ENCODE assay signal across 9 cellular contexts in the genomic region with DNA sequence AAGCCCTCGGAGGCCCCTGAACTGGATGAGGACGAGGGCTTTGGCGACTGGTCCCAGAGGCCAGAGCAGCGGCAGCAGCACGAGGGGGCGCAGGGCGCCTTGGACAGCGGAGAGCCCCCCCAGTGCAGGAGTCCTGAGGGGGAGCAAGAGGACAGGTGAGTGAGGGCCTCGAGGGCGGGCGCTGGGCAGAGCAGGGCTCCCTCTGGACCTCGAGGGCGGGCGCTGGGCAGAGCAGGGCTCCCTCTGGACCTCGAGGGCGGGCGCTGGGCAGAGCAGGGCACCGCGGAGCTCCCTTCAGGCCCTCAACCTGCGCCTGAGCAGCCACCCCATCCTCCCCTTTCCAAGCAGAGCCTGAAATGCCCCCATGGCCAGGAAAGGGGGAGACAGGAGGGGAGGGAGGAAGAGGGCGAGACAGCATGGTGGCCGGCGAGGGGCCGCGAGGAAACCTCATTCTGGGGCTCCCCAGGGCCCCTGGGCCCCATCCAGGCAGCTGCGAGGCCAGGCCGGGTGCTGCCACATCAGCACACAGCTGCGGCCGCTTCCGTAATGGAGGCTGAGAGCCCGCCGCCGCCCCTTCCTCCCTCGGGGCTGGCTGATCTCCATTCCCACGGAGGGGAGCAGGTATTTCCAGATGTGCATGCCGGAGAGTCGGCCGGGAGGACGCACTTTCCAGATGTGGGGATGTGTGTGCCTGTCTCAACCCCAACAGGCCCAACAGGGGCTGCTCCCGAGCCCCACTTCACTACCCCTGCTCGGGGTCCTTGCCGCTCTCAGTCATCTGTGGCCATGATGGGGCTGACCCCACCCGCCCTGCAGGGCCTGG. TPM values are rescaled to one million over a fixed set of nuclear protein-coding genes. Genes with fewer than 3 reads are reported as not detected.
DNase-seq lines count a peak whose midpoint lies in the region; ATAC-seq and TF ChIP-seq lines count a peak whose summit lies in the region.
"Had no signal": no experiment of that assay in that cellular context is flagged by ENCODE, and none has a peak within 500 bp of the region (broad histone marks: within the 10 kb centered on the region; RNA-seq: fewer than 3 reads in every experiment).

No MANE protein-coding gene starts in this region.

- no peak overlapping the region for H3K4me3 Mint-ChIP-seq in effector memory CD8-positive, alpha-beta T cell
- H3K4me3 Mint-ChIP-seq in WTC11: no peak overlapping the region

- CTCF ChIA-PET in WTC11 (lab: Charles Lee): interaction anchor here (0.5 to 3.8 kb wide), 92 partner anchors 9 to 417 kb away, joined by 3 to 159 read pairs (median 5); partner anchors contain the start of genes H19, IGF2, LSP1 and MRPL23

- H3K9me3 Mint-ChIP-seq in effector memory CD8-positive, alpha-beta T cell: no peaks in the 10 kb centered on the region
- no peaks in the 10 kb centered on the region for H3K9me3 Mint-ChIP-seq in WTC11

- H3K27me3 ChIP-seq in neutrophil: peaks cover 7% of the 10 kb centered on the region

- TF ChIP-seq CTCF in neutrophil (IDR thresholded peaks at IDR 0.05): no peak
- no peak for TF ChIP-seq CTCF in WTC11 (IDR thresholded peaks at IDR 0.05)

- H3K27me3 Mint-ChIP-seq in effector memory CD8-positive, alpha-beta T cell: no peaks in the 10 kb centered on the region
- no peaks in the 10 kb centered on the region; the same call in 1 of the 2 replicates for H3K27me3 Mint-ChIP-seq in WTC11 (ENCODE audit: low read depth)

- H3K36me3 Mint-ChIP-seq in effector memory CD8-positive, alpha-beta T cell (ENCODE audit: insufficient read depth): peaks cover 21% of the 10 kb centered on the region
- no peaks in the 10 kb centered on the region for H3K36me3 Mint-ChIP-seq in WTC11

- no peaks in the 10 kb centered on the region for H3K9me3 ChIP-seq in neutrophil

- peaks cover 98% of the 10 kb centered on the region for H3K36me3 ChIP-seq in neutrophil

- POLR2A ChIA-PET in WTC11 (lab: Charles Lee): interaction anchor here (0.6 to 1.0 kb wide), 2 partner anchors 120 to 255 kb away, joined by 3 read pairs; no protein-coding TSS in a partner anchor

- peaks cover 39 to 60% of the 10 kb centered on the region in 2 experiments for H3K4me1 ChIP-seq in neutrophil (ENCODE audit: control insufficient read depth in 1 of 2, insufficient read depth in 1 of 2, low read depth in 1 of 2, low read length in 1 of 2)

- peak; percentile 18 for ATAC-seq in HG02870 (IDR thresholded peaks at IDR 0.05; ENCODE audit: unreplicated experiment)
- peak; percentile 17 for ATAC-seq in effector memory CD8-positive, alpha-beta T cell (replicated peaks)
- no peak for ATAC-seq in WTC11
- ATAC-seq in GM19463 (IDR thresholded peaks at IDR 0.05; ENCODE audit: unreplicated experiment): no peak

- DNase-seq in AG20443 (ENCODE audit: low spot score): peak; percentile 11
- no peak for DNase-seq in effector memory CD8-positive, alpha-beta T cell
- no peak for DNase-seq in WTC11 (ENCODE audit: low spot score)
- no peak for DNase-seq in NCI-H2107 (lab: John Stamatoyannopoulos, UW)
- no peak for DNase-seq in SHP77 treated with DMSO at 0.1 percent for 48 hours (lab: John Stamatoyannopoulos, UW)

- H3K27ac ChIP-seq in neutrophil: peak overlapping the region; percentile 64

- no peak overlapping the region for H3K4me3 ChIP-seq in neutrophil (ENCODE audit: low read depth in 1 of 2, low read length in 1 of 2)

- H3K4me1 Mint-ChIP-seq in effector memory CD8-positive, alpha-beta T cell (ENCODE audit: low read depth in 2 of 2): peaks cover 17% of the 10 kb centered on the region in 2 donors
- H3K4me1 Mint-ChIP-seq in WTC11: no peaks in the 10 kb centered on the region

- H3K27ac Mint-ChIP-seq in effector memory CD8-positive, alpha-beta T cell: no peak overlapping the region
- H3K27ac Mint-ChIP-seq in WTC11: no peak overlapping the region

TF ChIP-seq in WTC11, 78 proteins besides CTCF, POLR2A, EP300 and RAD21:
- TF ChIP-seq NFE2L1 (CRISPR knock-in tag; IDR thresholded peaks at IDR 0.05) (no peak), KAT7 (CRISPR knock-in tag; IDR thresholded peaks at IDR 0.05; ENCODE audit: borderline replicate concordance) (no peak), FOXK1 (CRISPR knock-in tag; IDR thresholded peaks at IDR 0.05) (no peak), ZNF396 (CRISPR knock-in tag; IDR thresholded peaks at IDR 0.05; ENCODE audit: borderline replicate concordance) (no peak), NR3C1 (CRISPR knock-in tag; conservative IDR thresholded peaks at IDR 0.05; ENCODE audit: low read depth) (no peak), ETV6 (CRISPR knock-in tag; IDR thresholded peaks at IDR 0.05) (no peak), EMX1 (CRISPR knock-in tag; IDR thresholded peaks at IDR 0.05) (no peak), TEAD4 (CRISPR knock-in tag; IDR thresholded peaks at IDR 0.05) (no peak), PREB (CRISPR knock-in tag; IDR thresholded peaks at IDR 0.05; ENCODE audit: borderline replicate concordance) (no peak)
- TF ChIP-seq, protein P1, sequence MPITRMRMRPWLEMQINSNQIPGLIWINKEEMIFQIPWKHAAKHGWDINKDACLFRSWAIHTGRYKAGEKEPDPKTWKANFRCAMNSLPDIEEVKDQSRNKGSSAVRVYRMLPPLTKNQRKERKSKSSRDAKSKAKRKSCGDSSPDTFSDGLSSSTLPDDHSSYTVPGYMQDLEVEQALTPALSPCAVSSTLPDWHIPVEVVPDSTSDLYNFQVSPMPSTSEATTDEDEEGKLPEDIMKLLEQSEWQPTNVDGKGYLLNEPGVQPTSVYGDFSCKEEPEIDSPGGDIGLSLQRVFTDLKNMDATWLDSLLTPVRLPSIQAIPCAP (CRISPR knock-in tag; IDR thresholded peaks at IDR 0.05): no peak

RNA-seq across cellular contexts. Expression of gene PRR33, which starts 10.0 kb away (rescaled TPM):
- not detected in 3 replicates for total RNA-seq in WTC11 (2021)
- total RNA-seq: dermis microvascular lymphatic vessel endothelial cell had no signal

RNA-seq across cellular contexts. Expression of gene LSP1, which starts 28.8 kb away (rescaled TPM):
- 0.77 to 1.7 TPM (median 1.0 TPM) in 3 replicates for total RNA-seq in WTC11 (2021)

RNA-seq across cellular contexts. Expression of gene TNNT3, which starts 37.9 kb away (rescaled TPM):
- total RNA-seq in WTC11 (2021): not detected in 3 replicates
- total RNA-seq: dermis microvascular lymphatic vessel endothelial cell had no signal

RNA-seq across cellular contexts. Expression of gene TNNI2, which starts 42.9 kb away (rescaled TPM):
- 0.41 TPM in 1 of 3 replicates, not detected in the others for total RNA-seq in WTC11 (2021)
- total RNA-seq: dermis microvascular lymphatic vessel endothelial cell had no signal

RNA-seq across cellular contexts. Expression of gene SYT8, which starts 46.9 kb away (rescaled TPM):
- 0.37 TPM in 1 of 3 replicates, not detected in the others for total RNA-seq in WTC11 (2021)

Comparison
In these comparisons a context has a peak if more than half of its experiments do, and no peak if none do; other contexts are left out.
1. ATAC-seq: peak in HG02870 (single experiment) and effector memory CD8-positive, alpha-beta T cell (single experiment); none in WTC11 (single experiment) and GM19463 (single experiment).